12 cellular contexts compared by ENCODE assay signal in the genomic region with DNA sequence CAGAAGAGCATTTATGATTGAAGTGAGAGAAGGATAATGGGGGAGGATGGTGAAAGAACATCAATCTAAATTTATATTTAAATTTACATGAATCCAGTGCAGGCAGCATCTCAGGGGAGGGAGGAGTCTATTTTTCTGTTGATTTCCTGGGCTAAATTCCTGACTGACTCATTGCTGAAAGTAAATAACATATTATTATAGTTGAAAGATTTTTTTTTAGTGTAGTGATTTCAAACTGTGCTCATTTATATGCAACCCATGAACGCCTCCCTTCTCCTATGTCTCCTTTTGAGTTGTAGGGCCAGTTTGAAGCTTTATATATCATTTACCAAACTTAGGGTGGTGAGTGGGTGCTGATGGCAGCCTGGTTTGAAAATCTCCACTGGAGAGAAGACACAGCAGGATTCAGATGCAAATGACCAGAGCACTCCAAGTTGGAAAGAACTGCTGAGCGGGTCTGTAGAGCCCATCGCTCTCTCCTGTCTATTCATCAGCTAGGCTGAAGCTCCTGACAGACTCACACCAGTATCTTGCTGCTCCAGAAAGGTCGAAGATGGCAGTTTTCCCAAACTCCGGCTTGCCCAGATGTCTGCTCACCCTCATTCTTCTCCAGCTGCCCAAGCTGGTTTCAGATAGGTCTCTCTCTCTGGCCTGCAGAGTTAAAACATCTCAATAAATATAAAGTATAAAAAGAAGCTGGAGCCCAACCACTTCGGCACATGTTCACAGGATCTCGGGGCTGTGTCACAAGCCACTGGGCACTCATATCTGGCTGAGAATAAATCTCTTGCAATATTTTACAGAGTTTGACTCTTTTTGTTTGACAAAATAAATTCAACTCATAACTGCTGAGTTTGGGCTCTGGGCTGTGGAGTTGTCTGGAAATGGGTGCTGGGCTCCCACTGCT. TPM values are rescaled to one million over a fixed set of nuclear protein-coding genes. Genes with fewer than 3 reads are reported as not detected.
DNase-seq lines count a peak whose midpoint lies in the region; ATAC-seq and TF ChIP-seq lines count a peak whose summit lies in the region.
"Had no signal": no experiment of that assay in that cellular context is flagged by ENCODE, and none has a peak within 500 bp of the region (broad histone marks: within the 10 kb centered on the region; RNA-seq: fewer than 3 reads in every experiment).

No MANE protein-coding gene starts in this region.

- H3K4me3 ChIP-seq in duodenal mucosa (ENCODE audit: low read depth in 1 of 2, low read length in 2 of 2) (no peak overlapping the region), neutrophil (ENCODE audit: low read depth in 1 of 2, low read length in 1 of 2) (peak overlapping the region; percentile 4 to 35), HAP-1 (no peak overlapping the region)

- no peaks in the 10 kb centered on the region for H3K36me3 ChIP-seq in duodenal mucosa (ENCODE audit: control insufficient read depth in 1 of 2, insufficient read depth in 2 of 2, low read length in 2 of 2)
- H3K36me3 ChIP-seq in neutrophil: no peaks in the 10 kb centered on the region
- no peaks in the 10 kb centered on the region for H3K36me3 ChIP-seq in HAP-1 (replicated peaks)

- H3K9me3 ChIP-seq in duodenal mucosa (ENCODE audit: control insufficient read depth in 1 of 2, low read length in 2 of 2) (peaks cover 8 to 12% of the 10 kb centered on the region in 2 donors), neutrophil (no peaks in the 10 kb centered on the region), HAP-1 (0 out of 2 replicates have a peak, but pooled peaks cover 8% of the 10 kb centered on the region)

- H3K27ac ChIP-seq in duodenal mucosa (ENCODE audit: low read depth, low read length) (peak overlapping the region; percentile 22), neutrophil (peak overlapping the region; percentile 97)

- ATAC-seq in HG02588 (IDR thresholded peaks at IDR 0.05; ENCODE audit: unreplicated experiment): no peak

- no peak overlapping the region for H3K9ac ChIP-seq in duodenal mucosa (ENCODE audit: low read depth in 1 of 2, low read length in 2 of 2)

- DNase-seq in Daoy (ENCODE audit: low read depth) (peak; percentile 17), NCI-H2227 treated with DMSO at 0.1 percent for 48 hours (lab: John Stamatoyannopoulos, UW) (peak; percentile 63), hippocampal formation (lab: John Stamatoyannopoulos, UW) (no peak), HAP-1 (ENCODE audit: low spot score in 2 of 2) (no peak)
- DNase-seq in activated effector memory CD4-positive, alpha-beta T cell treated with Interleukin-2 at 50 U/mL for 16 hours: no peak
- DNase-seq: midbrain, NCI-H2029 had no signal

- H3K27me3 ChIP-seq in duodenal mucosa (ENCODE audit: control insufficient read depth in 1 of 2, insufficient read depth in 2 of 2, low read length in 2 of 2) (no peaks in the 10 kb centered on the region), neutrophil (no peaks in the 10 kb centered on the region), HAP-1 (ENCODE audit: low read depth) (no peaks in the 10 kb centered on the region)

- H3K4me1 ChIP-seq in duodenal mucosa (ENCODE audit: control insufficient read depth in 1 of 2, insufficient read depth in 2 of 2, low read length in 2 of 2): peaks cover 39% of the 10 kb centered on the region in 2 donors
- peaks cover 66 to 73% of the 10 kb centered on the region in 2 experiments for H3K4me1 ChIP-seq in neutrophil (ENCODE audit: control insufficient read depth in 1 of 2, insufficient read depth in 1 of 2, low read depth in 1 of 2, low read length in 1 of 2)
- H3K4me1 ChIP-seq in HAP-1: peaks cover 17% of the 10 kb centered on the region

- TF ChIP-seq CTCF in neutrophil (IDR thresholded peaks at IDR 0.05): no peak

- in situ Hi-C loops in HAP-1 (cut with MboI; ENCODE audit: low sequenced_read_pairs): no loop called here

RNA-seq across cellular contexts. Expression of gene BTN2A1, which starts 18.3 kb away (rescaled TPM):
- total RNA-seq in Daoy (2014; rRNA removed; shearing (Covaris generic)): 11.1 and 14.0 TPM in 2 replicates

RNA-seq across cellular contexts. Expression of gene BTN1A1, which starts 24.0 kb away (rescaled TPM):
- not detected in 2 replicates for total RNA-seq in Daoy (2014; rRNA removed; shearing (Covaris generic))
- total RNA-seq: epithelial cell of proximal tubule, SK-MEL-5 had no signal

RNA-seq across cellular contexts. Expression of gene BTN3A3, which starts 35.8 kb away (rescaled TPM):
- total RNA-seq in Daoy (2014; rRNA removed; shearing (Covaris generic)): 2.4 and 6.9 TPM in 2 replicates

Comparison
In these comparisons a context has a peak if more than half of its experiments do, and no peak if none do; other contexts are left out.
1. DNase-seq: peak in Daoy (single experiment) and NCI-H2227 treated with DMSO at 0.1 percent for 48 hours (single experiment); none in activated effector memory CD4-positive, alpha-beta T cell treated with Interleukin-2 at 50 U/mL for 16 hours (single experiment), hippocampal formation (0 of 2) and HAP-1 (0 of 2).
2. H3K4me3 ChIP-seq: peak in neutrophil (2 of 2); none in duodenal mucosa (0 of 2) and HAP-1 (single experiment).